1 cellular context compared by ENCODE assay signal in the genomic region with DNA sequence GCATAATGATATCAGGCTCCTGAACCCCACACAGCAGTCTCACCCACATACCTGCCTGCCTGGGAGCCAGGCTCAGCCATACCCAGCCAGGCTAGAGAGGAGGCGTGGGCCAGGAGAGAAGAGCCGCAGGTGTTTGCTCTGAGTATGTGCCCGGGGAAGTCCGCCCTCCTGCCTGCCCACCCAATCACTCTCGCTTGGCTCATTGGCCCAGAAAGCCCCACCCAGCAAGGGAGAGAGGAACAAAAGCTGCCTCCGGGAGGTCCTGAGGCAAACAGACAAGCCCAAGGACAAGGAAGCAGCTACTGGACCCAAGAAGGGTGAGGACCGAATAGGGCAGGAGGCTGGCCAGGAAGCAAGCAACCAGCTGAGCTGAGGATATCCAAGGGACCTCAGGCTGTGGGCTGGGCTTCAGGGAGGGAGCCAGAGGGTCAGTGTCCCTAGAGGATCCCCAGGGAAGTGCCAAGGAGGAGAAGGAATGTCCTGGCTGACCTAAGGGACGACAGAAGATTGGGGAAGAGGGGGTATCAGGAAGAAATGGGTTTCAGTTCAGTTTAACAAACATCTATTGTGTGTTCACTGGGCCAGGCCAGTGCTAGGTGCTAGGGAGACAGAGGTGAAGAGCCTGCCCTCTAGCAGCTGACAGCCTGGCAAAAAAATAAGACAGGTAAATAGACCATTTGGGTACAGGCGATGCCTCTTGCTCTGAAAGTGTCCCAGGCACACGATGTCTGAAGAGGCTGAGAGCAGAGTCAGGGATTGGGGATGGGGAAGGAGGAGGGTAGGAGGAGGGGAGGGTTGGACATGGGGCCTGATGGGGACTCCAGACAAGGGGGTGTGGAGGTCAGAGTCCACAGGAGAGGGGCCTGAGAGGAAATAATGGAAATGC.
TF ChIP-seq lines count a peak whose summit lies in the region.

A gene (plus strand): TSS at position 269 of the 886 bp plus-strand sequence. CDS start 1,515 bp downstream, outside the sequence.

TF ChIP-seq in GM23338, 12 proteins besides CTCF, POLR2A, EP300 and RAD21 (continued from another document):
- TF ChIP-seq, protein P1, sequence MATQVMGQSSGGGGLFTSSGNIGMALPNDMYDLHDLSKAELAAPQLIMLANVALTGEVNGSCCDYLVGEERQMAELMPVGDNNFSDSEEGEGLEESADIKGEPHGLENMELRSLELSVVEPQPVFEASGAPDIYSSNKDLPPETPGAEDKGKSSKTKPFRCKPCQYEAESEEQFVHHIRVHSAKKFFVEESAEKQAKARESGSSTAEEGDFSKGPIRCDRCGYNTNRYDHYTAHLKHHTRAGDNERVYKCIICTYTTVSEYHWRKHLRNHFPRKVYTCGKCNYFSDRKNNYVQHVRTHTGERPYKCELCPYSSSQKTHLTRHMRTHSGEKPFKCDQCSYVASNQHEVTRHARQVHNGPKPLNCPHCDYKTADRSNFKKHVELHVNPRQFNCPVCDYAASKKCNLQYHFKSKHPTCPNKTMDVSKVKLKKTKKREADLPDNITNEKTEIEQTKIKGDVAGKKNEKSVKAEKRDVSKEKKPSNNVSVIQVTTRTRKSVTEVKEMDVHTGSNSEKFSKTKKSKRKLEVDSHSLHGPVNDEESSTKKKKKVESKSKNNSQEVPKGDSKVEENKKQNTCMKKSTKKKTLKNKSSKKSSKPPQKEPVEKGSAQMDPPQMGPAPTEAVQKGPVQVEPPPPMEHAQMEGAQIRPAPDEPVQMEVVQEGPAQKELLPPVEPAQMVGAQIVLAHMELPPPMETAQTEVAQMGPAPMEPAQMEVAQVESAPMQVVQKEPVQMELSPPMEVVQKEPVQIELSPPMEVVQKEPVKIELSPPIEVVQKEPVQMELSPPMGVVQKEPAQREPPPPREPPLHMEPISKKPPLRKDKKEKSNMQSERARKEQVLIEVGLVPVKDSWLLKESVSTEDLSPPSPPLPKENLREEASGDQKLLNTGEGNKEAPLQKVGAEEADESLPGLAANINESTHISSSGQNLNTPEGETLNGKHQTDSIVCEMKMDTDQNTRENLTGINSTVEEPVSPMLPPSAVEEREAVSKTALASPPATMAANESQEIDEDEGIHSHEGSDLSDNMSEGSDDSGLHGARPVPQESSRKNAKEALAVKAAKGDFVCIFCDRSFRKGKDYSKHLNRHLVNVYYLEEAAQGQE (IDR thresholded peaks at IDR 0.05; ENCODE audit: unreplicated experiment): no peak
- TF ChIP-seq JUNB (IDR thresholded peaks at IDR 0.05; ENCODE audit: unreplicated experiment): no peak
- TF ChIP-seq, protein P2, sequence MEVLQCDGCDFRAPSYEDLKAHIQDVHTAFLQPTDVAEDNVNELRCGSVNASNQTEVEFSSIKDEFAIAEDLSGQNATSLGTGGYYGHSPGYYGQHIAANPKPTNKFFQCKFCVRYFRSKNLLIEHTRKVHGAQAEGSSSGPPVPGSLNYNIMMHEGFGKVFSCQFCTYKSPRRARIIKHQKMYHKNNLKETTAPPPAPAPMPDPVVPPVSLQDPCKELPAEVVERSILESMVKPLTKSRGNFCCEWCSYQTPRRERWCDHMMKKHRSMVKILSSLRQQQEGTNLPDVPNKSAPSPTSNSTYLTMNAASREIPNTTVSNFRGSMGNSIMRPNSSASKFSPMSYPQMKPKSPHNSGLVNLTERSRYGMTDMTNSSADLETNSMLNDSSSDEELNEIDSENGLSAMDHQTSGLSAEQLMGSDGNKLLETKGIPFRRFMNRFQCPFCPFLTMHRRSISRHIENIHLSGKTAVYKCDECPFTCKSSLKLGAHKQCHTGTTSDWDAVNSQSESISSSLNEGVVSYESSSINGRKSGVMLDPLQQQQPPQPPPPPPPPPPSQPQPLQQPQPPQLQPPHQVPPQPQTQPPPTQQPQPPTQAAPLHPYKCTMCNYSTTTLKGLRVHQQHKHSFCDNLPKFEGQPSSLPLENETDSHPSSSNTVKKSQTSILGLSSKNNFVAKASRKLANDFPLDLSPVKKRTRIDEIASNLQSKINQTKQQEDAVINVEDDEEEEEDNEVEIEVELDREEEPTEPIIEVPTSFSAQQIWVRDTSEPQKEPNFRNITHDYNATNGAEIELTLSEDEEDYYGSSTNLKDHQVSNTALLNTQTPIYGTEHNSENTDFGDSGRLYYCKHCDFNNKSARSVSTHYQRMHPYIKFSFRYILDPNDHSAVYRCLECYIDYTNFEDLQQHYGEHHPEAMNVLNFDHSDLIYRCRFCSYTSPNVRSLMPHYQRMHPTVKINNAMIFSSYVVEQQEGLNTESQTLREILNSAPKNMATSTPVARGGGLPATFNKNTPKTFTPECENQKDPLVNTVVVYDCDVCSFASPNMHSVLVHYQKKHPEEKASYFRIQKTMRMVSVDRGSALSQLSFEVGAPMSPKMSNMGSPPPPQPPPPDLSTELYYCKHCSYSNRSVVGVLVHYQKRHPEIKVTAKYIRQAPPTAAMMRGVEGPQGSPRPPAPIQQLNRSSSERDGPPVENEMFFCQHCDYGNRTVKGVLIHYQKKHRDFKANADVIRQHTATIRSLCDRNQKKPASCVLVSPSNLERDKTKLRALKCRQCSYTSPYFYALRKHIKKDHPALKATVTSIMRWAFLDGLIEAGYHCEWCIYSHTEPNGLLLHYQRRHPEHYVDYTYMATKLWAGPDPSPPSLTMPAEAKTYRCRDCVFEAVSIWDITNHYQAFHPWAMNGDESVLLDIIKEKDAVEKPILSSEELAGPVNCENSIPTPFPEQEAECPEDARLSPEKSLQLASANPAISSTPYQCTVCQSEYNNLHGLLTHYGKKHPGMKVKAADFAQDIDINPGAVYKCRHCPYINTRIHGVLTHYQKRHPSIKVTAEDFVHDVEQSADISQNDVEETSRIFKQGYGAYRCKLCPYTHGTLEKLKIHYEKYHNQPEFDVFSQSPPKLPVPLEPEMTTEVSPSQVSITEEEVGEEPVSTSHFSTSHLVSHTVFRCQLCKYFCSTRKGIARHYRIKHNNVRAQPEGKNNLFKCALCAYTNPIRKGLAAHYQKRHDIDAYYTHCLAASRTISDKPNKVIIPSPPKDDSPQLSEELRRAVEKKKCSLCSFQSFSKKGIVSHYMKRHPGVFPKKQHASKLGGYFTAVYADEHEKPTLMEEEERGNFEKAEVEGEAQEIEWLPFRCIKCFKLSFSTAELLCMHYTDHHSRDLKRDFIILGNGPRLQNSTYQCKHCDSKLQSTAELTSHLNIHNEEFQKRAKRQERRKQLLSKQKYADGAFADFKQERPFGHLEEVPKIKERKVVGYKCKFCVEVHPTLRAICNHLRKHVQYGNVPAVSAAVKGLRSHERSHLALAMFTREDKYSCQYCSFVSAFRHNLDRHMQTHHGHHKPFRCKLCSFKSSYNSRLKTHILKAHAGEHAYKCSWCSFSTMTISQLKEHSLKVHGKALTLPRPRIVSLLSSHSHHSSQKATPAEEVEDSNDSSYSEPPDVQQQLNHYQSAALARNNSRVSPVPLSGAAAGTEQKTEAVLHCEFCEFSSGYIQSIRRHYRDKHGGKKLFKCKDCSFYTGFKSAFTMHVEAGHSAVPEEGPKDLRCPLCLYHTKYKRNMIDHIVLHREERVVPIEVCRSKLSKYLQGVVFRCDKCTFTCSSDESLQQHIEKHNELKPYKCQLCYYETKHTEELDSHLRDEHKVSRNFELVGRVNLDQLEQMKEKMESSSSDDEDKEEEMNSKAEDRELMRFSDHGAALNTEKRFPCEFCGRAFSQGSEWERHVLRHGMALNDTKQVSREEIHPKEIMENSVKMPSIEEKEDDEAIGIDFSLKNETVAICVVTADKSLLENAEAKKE (CRISPR knock-in tag; IDR thresholded peaks at IDR 0.05): no peak
- no peak for TF ChIP-seq EZH2 (IDR thresholded peaks at IDR 0.05; ENCODE audit: low read depth, unreplicated experiment)
- TF ChIP-seq NANOG (IDR thresholded peaks at IDR 0.05; ENCODE audit: borderline replicate concordance): no peak
